6 cellular contexts compared by ENCODE assay signal in the genomic region with DNA sequence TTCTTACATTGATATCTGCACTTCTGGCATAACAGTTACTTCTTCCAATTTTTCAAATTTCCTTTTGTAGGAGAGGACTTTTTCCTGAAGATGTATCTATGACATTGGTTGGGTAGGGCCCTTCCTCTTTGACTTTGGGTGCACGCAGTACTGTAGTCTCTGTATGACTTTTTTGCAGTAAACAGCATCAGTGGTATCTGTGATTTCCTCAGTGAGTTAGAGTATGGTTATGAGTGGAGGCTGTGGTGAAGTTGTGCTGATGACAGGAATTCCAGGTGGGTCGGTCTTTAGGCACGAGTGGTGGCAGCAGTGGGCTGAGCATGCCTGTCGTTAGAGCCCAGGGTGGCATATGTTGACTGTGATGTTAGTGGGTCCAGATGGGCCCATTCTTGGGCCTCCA.
"Had no signal": no experiment of that assay in that cellular context is flagged by ENCODE, and none has a peak within 500 bp of the region (broad histone marks: within the 10 kb centered on the region; RNA-seq: fewer than 3 reads in every experiment).

No MANE protein-coding gene starts in this region.

- DNase-seq: HFFc6 had no signal

- H3K4me1 Mint-ChIP-seq: GM23338, IgD-negative memory B cell had no signal

- ATAC-seq: GM23338, HCT116, HepG2 had no signal

- H3K27ac ChIP-seq: HL-60 had no signal

- H3K27ac Mint-ChIP-seq: GM23338, HFFc6 had no signal

- H3K9me3 Mint-ChIP-seq: HFFc6 had no signal

- H3K4me3 Mint-ChIP-seq: GM23338, HFFc6, IgD-negative memory B cell had no signal
